ENCODE assay signal across 8 cellular contexts in the genomic region with DNA sequence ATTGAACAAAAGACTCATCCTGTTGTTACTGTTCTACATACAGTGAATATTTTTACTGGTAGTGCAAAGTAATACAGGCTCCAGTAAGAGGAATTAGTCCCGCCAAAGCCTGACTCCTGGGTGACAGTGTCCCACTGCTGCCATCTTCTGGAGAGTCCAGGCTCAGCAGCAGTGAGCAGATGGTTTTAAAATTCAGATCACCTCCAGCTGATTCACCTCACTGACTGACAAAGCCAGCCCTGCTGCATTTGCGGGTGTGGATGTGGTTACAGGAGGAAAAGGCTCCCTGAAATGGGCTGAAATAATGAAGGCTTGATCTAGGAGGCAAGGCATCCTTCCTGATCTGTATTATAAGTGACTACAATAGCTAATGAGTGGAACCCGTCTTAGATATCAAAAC. TPM values are rescaled to one million over a fixed set of nuclear protein-coding genes. Genes with fewer than 3 reads are reported as not detected.
DNase-seq lines count a peak whose midpoint lies in the region; ATAC-seq and TF ChIP-seq lines count a peak whose summit lies in the region.

No MANE protein-coding gene starts in this region.

- H3K4me2 ChIP-seq in fibroblast of lung (ENCODE audit: extremely low read depth, insufficient read depth, low read length) = no peak overlapping the region

- WGBS in testis, 2 donors = 29 to 32% methylated on average over 3 of the region's 3 CpGs

- H3K9me3 Mint-ChIP-seq in CD4-positive, CD25-positive, alpha-beta regulatory T cell = peaks cover 0 to 2% (median 0%) of the 10 kb centered on the region in 7 donors
- no peaks in the 10 kb centered on the region for H3K9me3 Mint-ChIP-seq in activated T-cell treated with anti-CD3 and anti-CD28 coated beads, Interleukin-2, amount 50 U/mL, for 24 hours
- no peaks in the 10 kb centered on the region for H3K9me3 Mint-ChIP-seq in nephron progenitor cell

- no peak overlapping the region for H3K27ac ChIP-seq in CD4-positive, CD25-positive, alpha-beta regulatory T cell (ENCODE audit: insufficient read depth, low read length, poor library complexity, severe bottlenecking)
- no peak overlapping the region for H3K27ac ChIP-seq in fibroblast of lung (ENCODE audit: insufficient read depth, low read length)
- no peak overlapping the region for H3K27ac ChIP-seq in testis

- H4K20me1 ChIP-seq in fibroblast of lung (ENCODE audit: control insufficient read depth, extremely low read depth, insufficient read depth, low read length) = no peaks in the 10 kb centered on the region

- H3K4me3 ChIP-seq in CD4-positive, CD25-positive, alpha-beta regulatory T cell (ENCODE audit: low read depth, low read length) = no peak overlapping the region
- H3K4me3 ChIP-seq in fibroblast of lung (replicated peaks in 1 of 4; ENCODE audit: control extremely low read depth in 1 of 4, insufficient read depth in 1 of 4, low read depth in 3 of 4, low read length in 4 of 4) = no peak overlapping the region
- H3K4me3 ChIP-seq in testis = no peak overlapping the region

- peaks cover 22% of the 10 kb centered on the region for H3K27me3 ChIP-seq in CD4-positive, CD25-positive, alpha-beta regulatory T cell (ENCODE audit: control insufficient read depth, insufficient read depth, low read length)
- H3K27me3 ChIP-seq in fibroblast of lung (ENCODE audit: control insufficient read depth, insufficient read depth, low read length) (no peaks in the 10 kb centered on the region), testis (no peaks in the 10 kb centered on the region)

- no peak overlapping the region for H3K9ac ChIP-seq in fibroblast of lung (ENCODE audit: insufficient read depth, low read length)

- peak; percentile 82 for TF ChIP-seq RAD21 in Ishikawa (IDR thresholded peaks at IDR 0.05; ENCODE audit: low read depth)

- intact Hi-C loops in testis (cut with DNase I; ENCODE audit: low total_unique reads) = no loop called here

- H3K4me1 ChIP-seq in CD4-positive, CD25-positive, alpha-beta regulatory T cell (ENCODE audit: control insufficient read depth, insufficient read depth, low read length, poor library complexity, severe bottlenecking) = no peaks in the 10 kb centered on the region
- no peaks in the 10 kb centered on the region for H3K4me1 ChIP-seq in fibroblast of lung (ENCODE audit: control insufficient read depth, extremely low read depth, insufficient read depth, low read length)
- H3K4me1 ChIP-seq in testis = peaks cover 4% of the 10 kb centered on the region

- peak; percentile 7 to 64 (median 18) for DNase-seq in CD4-positive, CD25-positive, alpha-beta regulatory T cell
- DNase-seq in OCI-M1 (lab: John Stamatoyannopoulos, UW) (peak; percentile 81), fibroblast of lung (ENCODE audit: low read depth in 2 of 2) (peak; percentile 58 to 71), nephron progenitor cell (peak; percentile 79), testis (peak; percentile 80)
- peak; percentile 70 for DNase-seq in activated T-cell treated with anti-CD3 and anti-CD28 coated beads, Interleukin-2, amount 50 U/mL, for 24 hours

- no peak overlapping the region for H3K4me3 Mint-ChIP-seq in CD4-positive, CD25-positive, alpha-beta regulatory T cell
- no peak overlapping the region for H3K4me3 Mint-ChIP-seq in activated T-cell treated with anti-CD3 and anti-CD28 coated beads, Interleukin-2, amount 50 U/mL, for 24 hours
- no peak overlapping the region for H3K4me3 Mint-ChIP-seq in nephron progenitor cell

- H3K36me3 Mint-ChIP-seq in CD4-positive, CD25-positive, alpha-beta regulatory T cell = no peaks in the 10 kb centered on the region
- H3K36me3 Mint-ChIP-seq in activated T-cell treated with anti-CD3 and anti-CD28 coated beads, Interleukin-2, amount 50 U/mL, for 24 hours (ENCODE audit: low read depth) = no peaks in the 10 kb centered on the region
- no peaks in the 10 kb centered on the region for H3K36me3 Mint-ChIP-seq in nephron progenitor cell (ENCODE audit: low read depth)

- no peak for TF ChIP-seq EP300 in Ishikawa (IDR thresholded peaks at IDR 0.05; ENCODE audit: borderline replicate concordance)

- no peaks in the 10 kb centered on the region for H3K9me3 ChIP-seq in CD4-positive, CD25-positive, alpha-beta regulatory T cell (ENCODE audit: control insufficient read depth in 2 of 2, low read length in 2 of 2)
- H3K9me3 ChIP-seq in fibroblast of lung (ENCODE audit: control insufficient read depth, insufficient read depth, low read depth, low read length) (no peaks in the 10 kb centered on the region), testis (no peaks in the 10 kb centered on the region)

- TF ChIP-seq CTCF in fibroblast of lung (conservative IDR thresholded peaks at IDR 0.05 in 1 of 2, IDR thresholded peaks at IDR 0.05 in 1 of 2; ENCODE audit: low read depth in 1 of 2, low read length in 2 of 2) (peak; percentile 84 to 98), nephron progenitor cell (IDR thresholded peaks at IDR 0.05) (peak; percentile 90), testis (IDR thresholded peaks at IDR 0.05) (peak in 2 of 3 experiments; percentile 11 to 52)

- H3K79me2 ChIP-seq in fibroblast of lung (ENCODE audit: control insufficient read depth, insufficient read depth, low read length) = no peaks in the 10 kb centered on the region

- TF ChIP-seq POLR2A in testis (IDR thresholded peaks at IDR 0.05) = no peak

- H3K36me3 ChIP-seq in CD4-positive, CD25-positive, alpha-beta regulatory T cell (ENCODE audit: control insufficient read depth, insufficient read depth, low read length) = no peaks in the 10 kb centered on the region
- H3K36me3 ChIP-seq in fibroblast of lung (ENCODE audit: control insufficient read depth, insufficient read depth, low read length) (no peaks in the 10 kb centered on the region), testis (ENCODE audit: low read depth, missing control alignments) (no peaks in the 10 kb centered on the region)

- H3K4me1 Mint-ChIP-seq in CD4-positive, CD25-positive, alpha-beta regulatory T cell = no peaks in the 10 kb centered on the region
- H3K4me1 Mint-ChIP-seq in activated T-cell treated with anti-CD3 and anti-CD28 coated beads, Interleukin-2, amount 50 U/mL, for 24 hours (ENCODE audit: low read depth) = no peaks in the 10 kb centered on the region
- peaks cover 11% of the 10 kb centered on the region for H3K4me1 Mint-ChIP-seq in nephron progenitor cell

- peaks cover 39% of the 10 kb centered on the region for H3K27me3 Mint-ChIP-seq in CD4-positive, CD25-positive, alpha-beta regulatory T cell
- H3K27me3 Mint-ChIP-seq in activated T-cell treated with anti-CD3 and anti-CD28 coated beads, Interleukin-2, amount 50 U/mL, for 24 hours = peaks cover 54% of the 10 kb centered on the region
- H3K27me3 Mint-ChIP-seq in nephron progenitor cell (ENCODE audit: low read depth, poor library complexity) = peaks cover 4% of the 10 kb centered on the region

- no peak overlapping the region for H3K27ac Mint-ChIP-seq in CD4-positive, CD25-positive, alpha-beta regulatory T cell
- H3K27ac Mint-ChIP-seq in activated T-cell treated with anti-CD3 and anti-CD28 coated beads, Interleukin-2, amount 50 U/mL, for 24 hours = no peak overlapping the region
- no peak overlapping the region for H3K27ac Mint-ChIP-seq in nephron progenitor cell

- H2AFZ ChIP-seq in fibroblast of lung (ENCODE audit: low read length) = no peak overlapping the region

- ATAC-seq in CD4-positive, CD25-positive, alpha-beta regulatory T cell (ENCODE audit: low read depth in 2 of 2) = no peak
- ATAC-seq in GM19397 (IDR thresholded peaks at IDR 0.05; ENCODE audit: unreplicated experiment) = peak; percentile 71

TF ChIP-seq in Ishikawa, 13 proteins besides CTCF, POLR2A, EP300 and RAD21:
- TF ChIP-seq, protein P1, sequence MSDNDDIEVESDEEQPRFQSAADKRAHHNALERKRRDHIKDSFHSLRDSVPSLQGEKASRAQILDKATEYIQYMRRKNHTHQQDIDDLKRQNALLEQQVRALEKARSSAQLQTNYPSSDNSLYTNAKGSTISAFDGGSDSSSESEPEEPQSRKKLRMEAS (IDR thresholded peaks at IDR 0.05) = no peak

RNA-seq across cellular contexts. Expression of a gene that starts 18.3 kb away (rescaled TPM):
- 0.22 TPM for total RNA-seq in CD4-positive, CD25-positive, alpha-beta regulatory T cell
- under 1 TPM; 0.08 to 0.18 (median 0.12) TPM for polyA plus RNA-seq in CD4-positive, CD25-positive, alpha-beta regulatory T cell
- total RNA-seq in fibroblast of lung (0.17 and 0.26 TPM in 2 replicates), testis (10 to 100 TPM; 24.0 to 31.7 TPM)
- polyA plus RNA-seq in fibroblast of lung (0.23 and 0.27 TPM in 2 replicates), testis (ENCODE audit: insufficient read depth, low read depth, low replicate concordance) (66.0 TPM)
- polyA plus RNA-seq in fibroblast of lung (2012) = 0.20 and 0.45 TPM in 2 replicates
- not detected in 2 replicates for polyA minus RNA-seq in fibroblast of lung (ENCODE audit: low replicate concordance)

RNA-seq across cellular contexts. Expression of a gene that starts 57.9 kb away (rescaled TPM):
- total RNA-seq in CD4-positive, CD25-positive, alpha-beta regulatory T cell = not detected
- polyA plus RNA-seq in CD4-positive, CD25-positive, alpha-beta regulatory T cell = not detected
- total RNA-seq in fibroblast of lung (under 0.01 TPM in 1 of 2 replicates, not detected in the other), testis (1 to 10 TPM; 1.5 to 2.9 TPM)
- polyA plus RNA-seq in fibroblast of lung (not detected in 2 replicates), testis (ENCODE audit: insufficient read depth, low read depth, low replicate concordance) (2.3 TPM)
- polyA plus RNA-seq in fibroblast of lung (2012) = not detected in 2 replicates
- not detected in 2 replicates for polyA minus RNA-seq in fibroblast of lung (ENCODE audit: low replicate concordance)

Comparison
In these comparisons a context has a peak if more than half of its experiments do, and no peak if none do; other contexts are left out.
1. DNase-seq: peak in every context shown above with its lines; median percentile 81 in OCI-M1; 80 in testis; 79 in nephron progenitor cell; 70 in activated T-cell treated with anti-CD3 and anti-CD28 coated beads, Interleukin-2, amount 50 U/mL, for 24 hours; 64 in fibroblast of lung; 18 in CD4-positive, CD25-positive, alpha-beta regulatory T cell.
2. CTCF ChIP-seq: peak in every context shown above with its lines; median percentile 91 in fibroblast of lung; 90 in nephron progenitor cell; 32 in testis.
3. RNA of a gene that starts 18.3 kb away (total RNA-seq): 24.0 to 31.7 TPM in testis; 0.22 TPM in CD4-positive, CD25-positive, alpha-beta regulatory T cell (single experiment) and 0.17 to 0.26 TPM in fibroblast of lung; every median in the first group is over 10 times any median in the second.